Comparison of ENCODE assay signal across 29 cellular contexts in the genomic region with DNA sequence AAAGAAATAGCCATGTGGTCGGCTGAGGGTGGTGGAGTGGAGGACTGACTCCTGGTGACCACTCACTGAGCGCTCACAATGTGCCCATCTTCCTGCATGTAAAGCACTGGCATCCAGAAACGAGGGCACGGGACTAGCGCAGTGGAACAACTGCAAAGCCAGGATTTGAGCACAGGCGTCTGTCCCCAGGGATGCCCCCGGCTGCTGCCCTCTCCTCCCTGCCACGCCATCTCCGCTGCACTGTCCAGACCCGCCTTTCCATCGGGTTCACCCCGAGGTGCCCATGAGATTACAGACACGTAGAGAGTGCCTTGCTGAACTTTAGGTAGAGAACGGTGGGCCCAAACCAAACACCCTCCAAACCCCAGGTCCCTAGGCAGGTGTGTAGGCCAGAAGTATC. TPM values are rescaled to one million over a fixed set of nuclear protein-coding genes. Genes with fewer than 3 reads are reported as not detected.
DNase-seq lines count a peak whose midpoint lies in the region; ATAC-seq lines count a peak whose summit lies in the region.
"Had no signal": no experiment of that assay in that cellular context is flagged by ENCODE, and none has a peak within 500 bp of the region (broad histone marks: within the 10 kb centered on the region; RNA-seq: fewer than 3 reads in every experiment).

No MANE protein-coding gene starts in this region.

- peak overlapping the region; percentile 28 for H3K4me3 Mint-ChIP-seq in activated CD4-positive, alpha-beta T cell treated with anti-CD3 and anti-CD28 coated beads, Interleukin-2, amount 10 ng/mL, durations not matched to agents 7 days and 5 days
- H3K4me3 Mint-ChIP-seq in T-cell (no peak overlapping the region), memory B cell (no peak overlapping the region)
- H3K4me3 Mint-ChIP-seq: mesothelial cell of epicardium had no signal

- no peak for DNase-seq in activated CD4-positive, alpha-beta T cell treated with anti-CD3 and anti-CD28 coated beads, Interleukin-2, amount 10 ng/mL, durations not matched to agents 7 days and 5 days
- DNase-seq in activated CD4-positive, alpha-beta T cell treated with anti-CD3 and anti-CD28 coated beads for 1 hour = no peak
- DNase-seq in T-cell = no peak
- no peak for DNase-seq in memory B cell (ENCODE audit: low spot score in 2 of 2)
- no peak for DNase-seq in HPDE6-E6E7 (ENCODE audit: extremely low spot score)
- no peak for DNase-seq in activated effector memory CD4-positive, alpha-beta T cell treated with anti-CD3 and anti-CD28 coated beads, Interleukin-2, amount 50 U/mL, for 16 hours
- DNase-seq: brain microvascular endothelial cell, Calu3, cortex of kidney, esophagus squamous epithelium, gastrocnemius medialis, HCEC 1CT, hippocampal formation, IMR-90, left ventricle myocardium inferior, NCI-H1105 treated with DMSO at 0.1 percent for 48 hours, NCI-H2081, NCI-H226, NCI-H774, ovary, testis had no signal

- H3K27me3 ChIP-seq in BLaER1 treated with 17β-estradiol and CSF1 and Interleukin-3, amounts not matched to agents 10 nM and 100 nM = no peaks in the 10 kb centered on the region
- H3K27me3 ChIP-seq: brain microvascular endothelial cell, esophagus squamous epithelium, gastrocnemius medialis, ovary, testis, uterus had no signal

- peaks cover 4 to 83% (median 53%) of the 10 kb centered on the region in 11 experiments; a peak in 17 of 22 replicates for H4K20me1 ChIP-seq in BLaER1 treated with 17β-estradiol and CSF1 and Interleukin-3, amounts not matched to agents 10 nM and 100 nM

- no peaks in the 10 kb centered on the region for H3K9me3 Mint-ChIP-seq in activated CD4-positive, alpha-beta T cell treated with anti-CD3 and anti-CD28 coated beads, Interleukin-2, amount 10 ng/mL, durations not matched to agents 7 days and 5 days
- no peaks in the 10 kb centered on the region for H3K9me3 Mint-ChIP-seq in T-cell
- H3K9me3 Mint-ChIP-seq in memory B cell = no peaks in the 10 kb centered on the region
- H3K9me3 Mint-ChIP-seq: mesothelial cell of epicardium; naive thymus-derived CD8-positive, alpha-beta T cell had no signal

- peak overlapping the region in 7 of 11 experiments; percentile 41 to 69 (median 63); a peak in 11 of 22 replicates for H3K27ac ChIP-seq in BLaER1 treated with 17β-estradiol and CSF1 and Interleukin-3, amounts not matched to agents 10 nM and 100 nM
- H3K27ac ChIP-seq: brain microvascular endothelial cell, left ventricle myocardium inferior, ovary, testis, uterus had no signal

- 0 out of 20 replicates have a peak overlapping the region, but pooled peaks of 1 of the 10 experiments have one; percentile 45 for H3K4me3 ChIP-seq in BLaER1 treated with 17β-estradiol and CSF1 and Interleukin-3, amounts not matched to agents 10 nM and 100 nM
- H3K4me3 ChIP-seq: esophagus squamous epithelium, gastrocnemius medialis, GM12878, left ventricle myocardium inferior, ovary, smooth muscle cell, testis, uterus had no signal

- H3K36me3 Mint-ChIP-seq in activated CD4-positive, alpha-beta T cell treated with anti-CD3 and anti-CD28 coated beads, Interleukin-2, amount 10 ng/mL, durations not matched to agents 7 days and 5 days (ENCODE audit: low read depth) = peaks cover 22% of the 10 kb centered on the region
- peaks cover 26% of the 10 kb centered on the region for H3K36me3 Mint-ChIP-seq in T-cell
- peaks cover 36% of the 10 kb centered on the region for H3K36me3 Mint-ChIP-seq in memory B cell

- H3K27ac Mint-ChIP-seq in activated CD4-positive, alpha-beta T cell treated with anti-CD3 and anti-CD28 coated beads, Interleukin-2, amount 10 ng/mL, durations not matched to agents 7 days and 5 days = peak overlapping the region; percentile 82
- H3K27ac Mint-ChIP-seq in T-cell = peak overlapping the region; percentile 85 to 91
- H3K27ac Mint-ChIP-seq in memory B cell = peak overlapping the region; percentile 87
- H3K27ac Mint-ChIP-seq: mesothelial cell of epicardium had no signal

- H3K9me3 ChIP-seq in BLaER1 treated with 17β-estradiol and CSF1 and Interleukin-3, amounts not matched to agents 10 nM and 100 nM (replicated peaks in 1 of 11) = no peaks in the 10 kb centered on the region
- H3K9me3 ChIP-seq: esophagus squamous epithelium, gastrocnemius medialis, left ventricle myocardium inferior, ovary, testis, uterus had no signal

- no peaks in the 10 kb centered on the region for H3K27me3 Mint-ChIP-seq in activated CD4-positive, alpha-beta T cell treated with anti-CD3 and anti-CD28 coated beads, Interleukin-2, amount 10 ng/mL, durations not matched to agents 7 days and 5 days
- no peaks in the 10 kb centered on the region for H3K27me3 Mint-ChIP-seq in T-cell
- no peaks in the 10 kb centered on the region for H3K27me3 Mint-ChIP-seq in memory B cell
- H3K27me3 Mint-ChIP-seq: naive thymus-derived CD8-positive, alpha-beta T cell had no signal

- CTCF ChIA-PET in activated CD4-positive, alpha-beta T cell treated with anti-CD3 and anti-CD28 coated beads, Interleukin-2, amount 10 ng/mL, durations not matched to agents 7 days and 5 days (lab: Charles Lee) = interaction anchor here (1.5 to 4.2 kb wide), 5 partner anchors 10 to 163 kb away, joined by 6 to 62 read pairs (median 10); a partner anchor contains a TSS
- CTCF ChIA-PET in T-cell (lab: Charles Lee) = interaction anchor here in 1 of 2 donors (2.5 kb wide), 1 partner anchor 153 kb away, joined by 9 read pairs; no protein-coding TSS in a partner anchor

- H3K4me1 ChIP-seq in BLaER1 treated with 17β-estradiol and CSF1 and Interleukin-3, amounts not matched to agents 10 nM and 100 nM = peaks cover 78 to 93% (median 88%) of the 10 kb centered on the region in 10 experiments
- H3K4me1 ChIP-seq: testis, uterus had no signal

- ATAC-seq in T-cell (replicated peaks in 1 of 4) (no peak), memory B cell (ENCODE audit: low read depth) (no peak), HG03139 (IDR thresholded peaks at IDR 0.05; ENCODE audit: unreplicated experiment) (no peak)
- ATAC-seq: gastrocnemius medialis, GM12878 had no signal

- peaks cover 54% of the 10 kb centered on the region for H3K4me1 Mint-ChIP-seq in activated CD4-positive, alpha-beta T cell treated with anti-CD3 and anti-CD28 coated beads, Interleukin-2, amount 10 ng/mL, durations not matched to agents 7 days and 5 days
- H3K4me1 Mint-ChIP-seq in T-cell (peaks cover 40 to 57% (median 42%) of the 10 kb centered on the region in 3 donors), memory B cell (peaks cover 25% of the 10 kb centered on the region)
- H3K4me1 Mint-ChIP-seq: mesothelial cell of epicardium had no signal

- H3K36me3 ChIP-seq in BLaER1 treated with 17β-estradiol and CSF1 and Interleukin-3, amounts not matched to agents 10 nM and 100 nM = peaks cover 42 to 64% (median 49%) of the 10 kb centered on the region in 11 experiments
- H3K36me3 ChIP-seq: brain microvascular endothelial cell, ovary, uterus had no signal

- POLR2A ChIA-PET in activated CD4-positive, alpha-beta T cell treated with anti-CD3 and anti-CD28 coated beads, Interleukin-2, amount 10 ng/mL, durations not matched to agents 7 days and 5 days (lab: Charles Lee) = no interaction called here
- POLR2A ChIA-PET in T-cell (lab: Charles Lee) = no interaction called here

- H3K4me2 ChIP-seq in BLaER1 treated with 17β-estradiol and CSF1 and Interleukin-3, amounts not matched to agents 10 nM and 100 nM = peak overlapping the region; percentile 82 to 94 (median 87)
- H3K4me2 ChIP-seq: smooth muscle cell had no signal

- peak overlapping the region in 10 of 11 experiments; percentile 22 to 65 (median 49); a peak in 14 of 22 replicates for H3K9ac ChIP-seq in BLaER1 treated with 17β-estradiol and CSF1 and Interleukin-3, amounts not matched to agents 10 nM and 100 nM

RNA-seq across cellular contexts. Expression of a gene that starts 44.7 kb away (rescaled TPM):
- not detected for total RNA-seq in activated CD4-positive, alpha-beta T cell treated with anti-CD3 and anti-CD28 coated beads, Interleukin-2, amount 10 ng/mL, durations not matched to agents 7 days and 5 days
- not detected for total RNA-seq in T-cell
- total RNA-seq: Calu3; Daoy; esophagus squamous epithelium; gastrocnemius medialis; GM12878; IMR-90; left ventricle myocardium inferior; mesothelial cell of epicardium; naive thymus-derived CD8-positive, alpha-beta T cell; smooth muscle cell; uterus had no signal

RNA-seq across cellular contexts. Expression of a gene that starts 58.9 kb away (rescaled TPM):
- 10 to 100 TPM; 35.9 to 39.5 TPM for total RNA-seq in activated CD4-positive, alpha-beta T cell treated with anti-CD3 and anti-CD28 coated beads, Interleukin-2, amount 10 ng/mL, durations not matched to agents 7 days and 5 days
- total RNA-seq in T-cell = 10 to 100 TPM; 20.0 to 34.7 (median 32.0) TPM
